In the genomic region with DNA sequence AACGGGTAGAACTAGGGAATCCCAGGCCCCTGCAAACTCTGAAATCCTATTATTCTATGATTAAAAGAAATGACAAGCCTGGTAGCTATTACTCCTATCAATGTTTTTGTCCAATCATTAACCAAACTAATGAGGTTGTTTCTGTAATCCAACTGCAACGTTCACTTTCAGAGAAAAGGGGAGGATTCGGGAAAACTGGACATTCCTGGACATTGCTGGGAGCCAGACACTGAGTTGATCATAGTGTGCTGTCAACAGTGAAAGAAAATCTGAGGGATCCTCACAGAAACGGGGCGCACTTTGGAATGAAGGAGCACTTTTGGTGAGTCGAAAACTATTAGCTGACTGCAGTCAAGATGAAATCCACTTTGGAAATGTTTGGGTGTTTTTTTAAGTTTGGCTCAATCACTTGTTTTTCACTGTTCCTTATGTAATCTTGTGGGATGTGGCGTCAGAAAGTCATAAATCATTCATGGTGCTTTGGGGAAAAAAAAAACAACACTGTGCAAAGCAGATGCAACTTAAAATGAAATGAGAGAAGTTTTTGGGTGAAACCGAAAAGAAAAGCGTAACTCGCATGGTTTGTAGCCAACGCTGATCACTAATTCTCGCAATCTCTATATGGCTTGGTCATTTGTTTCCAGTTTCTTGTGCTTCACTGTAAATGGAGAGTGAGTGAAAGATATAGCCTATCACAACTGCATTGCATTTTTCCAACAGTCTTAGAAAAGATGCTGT, we compare ENCODE assay signal across 11 cellular contexts. TPM values are rescaled to one million over a fixed set of nuclear protein-coding genes. Genes with fewer than 3 reads are reported as not detected.
DNase-seq lines count a peak whose midpoint lies in the region; ATAC-seq, FAIRE-seq and TF ChIP-seq lines count a peak whose summit lies in the region.
"Had no signal": no experiment of that assay in that cellular context is flagged by ENCODE, and none has a peak within 500 bp of the region (broad histone marks: within the 10 kb centered on the region; RNA-seq: fewer than 3 reads in every experiment).

No MANE protein-coding gene starts in this region.

- H3K36me3 ChIP-seq in trophoblast cell (ENCODE audit: control insufficient read depth in 1 of 2, insufficient read depth in 2 of 2, low read length in 2 of 2) (no peaks in the 10 kb centered on the region), left lung (no peaks in the 10 kb centered on the region)
- H3K36me3 ChIP-seq: prostate gland, tibial nerve had no signal

- no peak overlapping the region for H4K12ac ChIP-seq in trophoblast cell (ENCODE audit: low read depth, low read length)

- H3K27ac ChIP-seq in trophoblast cell (ENCODE audit: low read depth, low read length) (no peak overlapping the region), left lung (no peak overlapping the region)
- H3K27ac ChIP-seq: prostate gland, tibial nerve had no signal

- H3K4me1 ChIP-seq in trophoblast cell (ENCODE audit: control insufficient read depth in 1 of 2, insufficient read depth in 2 of 2, low read length in 2 of 2) (no peaks in the 10 kb centered on the region), left lung (no peaks in the 10 kb centered on the region)
- H3K4me1 ChIP-seq: prostate gland, tibial nerve had no signal

- DNase-seq in OCI-M1 (lab: John Stamatoyannopoulos, UW) (peak; percentile 51), trophoblast cell (no peak), GM12892 (ENCODE audit: insufficient read length) (no peak), NCI-H2196 treated with DMSO at 0.1 percent for 48 hours (lab: John Stamatoyannopoulos, UW; ENCODE audit: unreplicated experiment) (no peak), left lung (no peak), HUDEP-2 (lab: John Stamatoyannopoulos, UW; ENCODE audit: unreplicated experiment in 76 of 76) (no peak)

- H3K79me2 ChIP-seq in trophoblast cell (ENCODE audit: control insufficient read depth, insufficient read depth, low read length, poor library complexity), result no peaks in the 10 kb centered on the region

- no peak overlapping the region for H2AK5ac ChIP-seq in trophoblast cell (ENCODE audit: low read length)

- H2AFZ ChIP-seq in trophoblast cell (ENCODE audit: insufficient read depth, low read length, poor library complexity), result no peak overlapping the region

- H2BK5ac ChIP-seq in trophoblast cell (ENCODE audit: low read depth, low read length, poor library complexity), result no peak overlapping the region

- TF ChIP-seq CTCF in left lung (IDR thresholded peaks at IDR 0.05), result no peak

- ATAC-seq in GM18907 (IDR thresholded peaks at IDR 0.05; ENCODE audit: unreplicated experiment) (peak; percentile 87), HG02610 (IDR thresholded peaks at IDR 0.05; ENCODE audit: unreplicated experiment) (peak; percentile 83), left lung (no peak)

- no peak overlapping the region for H3K4me3 ChIP-seq in trophoblast cell (ENCODE audit: low read depth, low read length)
- H3K4me3 ChIP-seq in left lung, result no peak overlapping the region

- WGBS in trophoblast cell (ENCODE audit: extremely low coverage, insufficient coverage, insufficient read length), result no CpG with 5 or more reads among the region's 12 CpGs

- H3K27me3 ChIP-seq in trophoblast cell (ENCODE audit: insufficient read depth, low read length), result no peaks in the 10 kb centered on the region
- H3K27me3 ChIP-seq in left lung, result peaks cover 0 to 16% of the 10 kb centered on the region in 2 donors
- H3K27me3 ChIP-seq: tibial nerve had no signal

- no peak for FAIRE-seq in GM12892 (lab: Jason Lieb, UNC)
- FAIRE-seq: endothelial cell of umbilical vein had no signal

- no peaks in the 10 kb centered on the region for H3K79me1 ChIP-seq in trophoblast cell (ENCODE audit: low read length)

- H3K4me2 ChIP-seq in trophoblast cell (ENCODE audit: low read length), result no peak overlapping the region

- H3K14ac ChIP-seq in trophoblast cell (ENCODE audit: low read length), result no peak overlapping the region

- H2BK120ac ChIP-seq in trophoblast cell (ENCODE audit: insufficient read depth, low read length, poor library complexity), result peak overlapping the region; percentile 24

- H3K4ac ChIP-seq in trophoblast cell (ENCODE audit: low read depth, low read length), result no peak overlapping the region

- H3K9me3 ChIP-seq in trophoblast cell (ENCODE audit: insufficient read depth, low read depth, low read length) (no peaks in the 10 kb centered on the region), left lung (no peaks in the 10 kb centered on the region)
- H3K9me3 ChIP-seq: prostate gland, tibial nerve had no signal

- no peak for TF ChIP-seq POLR2A in GM12892 (IDR thresholded peaks at IDR 0.05; ENCODE audit: low read depth, low read length)

- H2BK12ac ChIP-seq in trophoblast cell (ENCODE audit: low read length), result no peak overlapping the region

- no peak overlapping the region for H4K8ac ChIP-seq in trophoblast cell (ENCODE audit: low read depth, low read length)

- H3K18ac ChIP-seq in trophoblast cell (ENCODE audit: low read length), result no peak overlapping the region

- intact Hi-C loops in left lung (cut with DNase I), result no loop called here

- H3K23ac ChIP-seq in trophoblast cell (ENCODE audit: low read length), result no peak overlapping the region

- H4K91ac ChIP-seq in trophoblast cell (ENCODE audit: low read depth, low read length), result no peak overlapping the region

- H3K9ac ChIP-seq in trophoblast cell (ENCODE audit: low read length), result no peak overlapping the region

RNA-seq across cellular contexts. Expression of a gene that starts 51.2 kb away (rescaled TPM):
- 4.2 and 4.4 TPM in 2 replicates for polyA plus RNA-seq in trophoblast cell (2013)
- polyA plus RNA-seq in GM12892 (2012; ENCODE audit: missing spikeins), result not detected
- total RNA-seq in left lung, result 1 to 10 TPM; 1.5 to 2.5 TPM
- total RNA-seq: endothelial cell of umbilical vein had no signal
